In the genomic region with DNA sequence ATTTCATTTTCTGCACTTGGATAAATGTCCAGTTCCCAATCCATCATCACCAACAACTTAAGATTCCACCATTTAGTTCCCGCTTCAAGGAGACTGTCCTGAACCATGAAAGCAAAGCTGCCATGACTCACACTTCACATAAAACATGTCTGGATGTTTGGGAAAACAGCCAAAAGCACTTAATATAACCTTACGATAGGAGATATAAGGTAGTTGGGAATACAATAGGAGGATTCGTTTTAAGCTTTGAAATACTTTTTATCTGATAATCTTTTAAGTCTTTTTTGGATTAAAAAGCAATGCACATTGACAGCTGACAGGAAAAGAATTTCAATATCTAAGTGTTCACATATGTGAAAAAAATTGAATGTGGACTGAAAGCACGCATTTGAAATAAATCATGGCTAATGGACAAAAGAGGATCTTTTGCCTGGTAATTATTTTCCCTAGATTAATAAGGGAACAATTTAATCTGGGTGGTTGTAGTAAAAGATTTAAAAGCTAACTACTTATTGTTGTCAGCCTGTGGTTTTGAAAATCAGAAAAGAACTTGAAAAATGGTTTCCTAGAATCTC, we compare ENCODE assay signal across 12 cellular contexts. TPM values are rescaled to one million over a fixed set of nuclear protein-coding genes. Genes with fewer than 3 reads are reported as not detected.
DNase-seq lines count a peak whose midpoint lies in the region; TF ChIP-seq lines count a peak whose summit lies in the region.
"Had no signal": no experiment of that assay in that cellular context is flagged by ENCODE, and none has a peak within 500 bp of the region (broad histone marks: within the 10 kb centered on the region; RNA-seq: fewer than 3 reads in every experiment).

No MANE protein-coding gene starts in this region.

- H3K4me1 ChIP-seq in neutrophil (ENCODE audit: control insufficient read depth in 1 of 2, insufficient read depth in 1 of 2, low read depth in 1 of 2, low read length in 1 of 2) = peaks cover 12 to 16% of the 10 kb centered on the region in 2 experiments

- H3K9me3 Mint-ChIP-seq in dendritic cell treated with granulocyte-macrophage colony-stimulating factor and Interleukin-4, amounts not matched to agents 40 ng/mL and 50 ng/mL, for 4 days = no peaks in the 10 kb centered on the region
- no peaks in the 10 kb centered on the region for H3K9me3 Mint-ChIP-seq in activated CD4-positive, alpha-beta T cell treated with anti-CD3 and anti-CD28 coated beads, Interleukin-2, amount 10 ng/mL, durations not matched to agents 7 days and 5 days
- H3K9me3 Mint-ChIP-seq: memory B cell had no signal

- peaks cover 98% of the 10 kb centered on the region for H3K4me1 Mint-ChIP-seq in dendritic cell treated with granulocyte-macrophage colony-stimulating factor and Interleukin-4, amounts not matched to agents 40 ng/mL and 50 ng/mL, for 4 days (ENCODE audit: low read depth)
- no peaks in the 10 kb centered on the region for H3K4me1 Mint-ChIP-seq in activated CD4-positive, alpha-beta T cell treated with anti-CD3 and anti-CD28 coated beads, Interleukin-2, amount 10 ng/mL, durations not matched to agents 7 days and 5 days

- peak overlapping the region; percentile 34 for H3K27ac ChIP-seq in neutrophil

- peak overlapping the region; percentile 9 for H3K4me3 Mint-ChIP-seq in dendritic cell treated with granulocyte-macrophage colony-stimulating factor and Interleukin-4, amounts not matched to agents 40 ng/mL and 50 ng/mL, for 4 days
- H3K4me3 Mint-ChIP-seq in activated CD4-positive, alpha-beta T cell treated with anti-CD3 and anti-CD28 coated beads, Interleukin-2, amount 10 ng/mL, durations not matched to agents 7 days and 5 days = no peak overlapping the region
- H3K4me3 Mint-ChIP-seq: activated T-cell treated with anti-CD3 and anti-CD28 coated beads, Interleukin-2, amount 50 U/mL, for 4 hours; memory B cell had no signal

- H3K9me3 ChIP-seq in neutrophil = no peaks in the 10 kb centered on the region

- no peaks in the 10 kb centered on the region for H3K27me3 Mint-ChIP-seq in dendritic cell treated with granulocyte-macrophage colony-stimulating factor and Interleukin-4, amounts not matched to agents 40 ng/mL and 50 ng/mL, for 4 days
- peaks cover 28% of the 10 kb centered on the region for H3K27me3 Mint-ChIP-seq in activated CD4-positive, alpha-beta T cell treated with anti-CD3 and anti-CD28 coated beads, Interleukin-2, amount 10 ng/mL, durations not matched to agents 7 days and 5 days

- peak overlapping the region; percentile 83 for H3K27ac Mint-ChIP-seq in dendritic cell treated with granulocyte-macrophage colony-stimulating factor and Interleukin-4, amounts not matched to agents 40 ng/mL and 50 ng/mL, for 4 days
- H3K27ac Mint-ChIP-seq in activated CD4-positive, alpha-beta T cell treated with anti-CD3 and anti-CD28 coated beads, Interleukin-2, amount 10 ng/mL, durations not matched to agents 7 days and 5 days = no peak overlapping the region
- H3K27ac Mint-ChIP-seq: memory B cell had no signal

- no peaks in the 10 kb centered on the region for H3K36me3 Mint-ChIP-seq in dendritic cell treated with granulocyte-macrophage colony-stimulating factor and Interleukin-4, amounts not matched to agents 40 ng/mL and 50 ng/mL, for 4 days (ENCODE audit: low read depth)
- no peaks in the 10 kb centered on the region for H3K36me3 Mint-ChIP-seq in activated CD4-positive, alpha-beta T cell treated with anti-CD3 and anti-CD28 coated beads, Interleukin-2, amount 10 ng/mL, durations not matched to agents 7 days and 5 days (ENCODE audit: low read depth)
- H3K36me3 Mint-ChIP-seq: memory B cell had no signal

- H3K27me3 ChIP-seq in neutrophil = no peaks in the 10 kb centered on the region

- DNase-seq in COLO829 (ENCODE audit: low spot score) (peak; percentile 31), LNCaP clone FGC (ENCODE audit: low read depth) (peak; percentile 43), GM10248 (ENCODE audit: extremely low spot score) (no peak), AML-193 (lab: John Stamatoyannopoulos, UW) (no peak), dedifferentiated amniotic fluid mesenchymal stem cell (ENCODE audit: extremely low spot score) (no peak)
- no peak for DNase-seq in activated CD4-positive, alpha-beta T cell treated with anti-CD3 and anti-CD28 coated beads, Interleukin-2, amount 10 ng/mL, durations not matched to agents 7 days and 5 days
- DNase-seq: activated T-cell treated with anti-CD3 and anti-CD28 coated beads, Interleukin-2, amount 50 U/mL, for 4 hours; T-helper 2 cell had no signal

- POLR2A ChIA-PET in activated CD4-positive, alpha-beta T cell treated with anti-CD3 and anti-CD28 coated beads, Interleukin-2, amount 10 ng/mL, durations not matched to agents 7 days and 5 days (lab: Charles Lee) = no interaction called here
- POLR2A ChIA-PET in GM10248 (lab: Yijun Ruan, JAX) = no interaction called here

- intact Hi-C loops in dendritic cell treated with granulocyte-macrophage colony-stimulating factor and Interleukin-4, amounts not matched to agents 40 ng/mL and 50 ng/mL, for 4 days (cut with micrococcal nuclease) = no loop called here

- TF ChIP-seq CTCF in LNCaP clone FGC (IDR thresholded peaks at IDR 0.05; ENCODE audit: control insufficient read depth, extremely low read depth, insufficient read depth) (no peak), neutrophil (IDR thresholded peaks at IDR 0.05) (no peak), GM10248 (IDR thresholded peaks at IDR 0.05; ENCODE audit: control extremely low read depth, extremely low read depth, low read depth, missing control alignments) (no peak)

- no peaks in the 10 kb centered on the region for H3K36me3 ChIP-seq in neutrophil

- H3K4me3 ChIP-seq in LNCaP clone FGC (ENCODE audit: low read depth, low read length) (no peak overlapping the region), neutrophil (ENCODE audit: low read depth in 1 of 2, low read length in 1 of 2) (peak overlapping the region in 1 of 2 experiments; percentile 1)

- CTCF ChIA-PET in activated CD4-positive, alpha-beta T cell treated with anti-CD3 and anti-CD28 coated beads, Interleukin-2, amount 10 ng/mL, durations not matched to agents 7 days and 5 days (lab: Charles Lee) = no interaction called here
- CTCF ChIA-PET in GM10248 (lab: Yijun Ruan, JAX) = interaction anchor here (1.0 to 1.4 kb wide), 3 partner anchors 15 to 162 kb away, joined by 3 read pairs; no protein-coding TSS in a partner anchor

RNA-seq across cellular contexts. Expression of gene TGFBI, which starts 17.3 kb away (rescaled TPM):
- under 1 TPM; 0.10 to 0.27 TPM for total RNA-seq in activated CD4-positive, alpha-beta T cell treated with anti-CD3 and anti-CD28 coated beads, Interleukin-2, amount 10 ng/mL, durations not matched to agents 7 days and 5 days

RNA-seq across cellular contexts. Expression of gene LECT2, which starts 56.7 kb away (rescaled TPM):
- not detected for total RNA-seq in activated CD4-positive, alpha-beta T cell treated with anti-CD3 and anti-CD28 coated beads, Interleukin-2, amount 10 ng/mL, durations not matched to agents 7 days and 5 days
- total RNA-seq: activated T-cell treated with anti-CD3 and anti-CD28 coated beads, Interleukin-2, amount 50 U/mL, for 4 hours; dermis microvascular lymphatic vessel endothelial cell had no signal

Comparison
In these comparisons a context has a peak if more than half of its experiments do, and no peak if none do; other contexts are left out.
1. DNase-seq: peak in COLO829 (single experiment) and LNCaP clone FGC (single experiment); none in activated CD4-positive, alpha-beta T cell treated with anti-CD3 and anti-CD28 coated beads, Interleukin-2, amount 10 ng/mL, durations not matched to agents 7 days and 5 days (single experiment), GM10248 (single experiment), AML-193 (0 of 2) and dedifferentiated amniotic fluid mesenchymal stem cell (single experiment).